ENCODE assay signal across 13 cellular contexts in genomic region chr17:59160203-59161025, GRCh38. TPM values are rescaled to one million over a fixed set of nuclear protein-coding genes. Genes with fewer than 3 reads are reported as not detected.
DNase-seq lines count a peak whose midpoint lies in the region; ATAC-seq, FAIRE-seq and TF ChIP-seq lines count a peak whose summit lies in the region.
"Had no signal": no experiment of that assay in that cellular context is flagged by ENCODE, and none has a peak within 500 bp of the region (broad histone marks: within the 10 kb centered on the region; RNA-seq: fewer than 3 reads in every experiment).

No MANE protein-coding gene starts in this region.

- H3K27ac Mint-ChIP-seq in central memory CD8-positive, alpha-beta T cell (ENCODE audit: low read depth), result peak overlapping the region; percentile 86

- no peak for FAIRE-seq in pancreas (lab: Jason Lieb, UNC)

- H3F3A ChIP-seq in MM.1S (ENCODE audit: insufficient read depth, low read length), result no peaks in the 10 kb centered on the region

- H3K79me2 ChIP-seq in MM.1S (ENCODE audit: low read length), result peaks cover 96% of the 10 kb centered on the region

- no peak overlapping the region for H3K9ac ChIP-seq in MM.1S (ENCODE audit: low read length)

- no peaks in the 10 kb centered on the region for H4K20me1 ChIP-seq in MM.1S (ENCODE audit: insufficient read depth, low read length)

- H3K9me2 ChIP-seq in MM.1S (replicated peaks; ENCODE audit: insufficient read depth, low read length), result no peaks in the 10 kb centered on the region

- WGBS in pancreas, 2 donors, result 87 to 89% methylated on average over 9 of the region's 9 CpGs

- H3K4me1 Mint-ChIP-seq in central memory CD8-positive, alpha-beta T cell, result peaks cover 19% of the 10 kb centered on the region

- H3K9me3 ChIP-seq in MM.1S (replicated peaks; ENCODE audit: insufficient read depth, low read length), result no peaks in the 10 kb centered on the region
- H3K9me3 ChIP-seq in neutrophil, result no peaks in the 10 kb centered on the region
- H3K9me3 ChIP-seq in ascending aorta, result no peaks in the 10 kb centered on the region
- no peaks in the 10 kb centered on the region for H3K9me3 ChIP-seq in pancreas
- H3K9me3 ChIP-seq: gastrocnemius medialis, upper lobe of right lung had no signal

- H3K4me3 ChIP-seq in MM.1S (ENCODE audit: low read length) (peak overlapping the region; percentile 5; the same call in 1 of the 2 replicates), neutrophil (ENCODE audit: low read depth in 1 of 2, low read length in 1 of 2) (no peak overlapping the region), ascending aorta (no peak overlapping the region), pancreas (no peak overlapping the region)
- H3K4me3 ChIP-seq: gastrocnemius medialis, upper lobe of right lung had no signal

- H3K27me3 ChIP-seq in MM.1S (replicated peaks; ENCODE audit: insufficient read depth, low read length) (no peaks in the 10 kb centered on the region), neutrophil (no peaks in the 10 kb centered on the region), ascending aorta (no peaks in the 10 kb centered on the region), pancreas (no peaks in the 10 kb centered on the region)
- H3K27me3 ChIP-seq: gastrocnemius medialis, upper lobe of right lung had no signal

- TF ChIP-seq CTCF in MM.1S (IDR thresholded peaks at IDR 0.05; ENCODE audit: low read length) (no peak), neutrophil (IDR thresholded peaks at IDR 0.05) (no peak), ascending aorta (IDR thresholded peaks at IDR 0.05) (no peak), pancreas (IDR thresholded peaks at IDR 0.05) (no peak)

- H3K4me1 ChIP-seq in MM.1S (ENCODE audit: low read length) (peaks cover 23% of the 10 kb centered on the region), neutrophil (ENCODE audit: control insufficient read depth in 1 of 2, insufficient read depth in 1 of 2, low read depth in 1 of 2, low read length in 1 of 2) (peaks cover 10 to 13% of the 10 kb centered on the region in 2 experiments), ascending aorta (peaks cover 0 to 5% of the 10 kb centered on the region in 2 donors), pancreas (no peaks in the 10 kb centered on the region)

- H3K36me3 ChIP-seq in MM.1S (replicated peaks; ENCODE audit: insufficient read depth, low read length), result no peaks in the 10 kb centered on the region
- H3K36me3 ChIP-seq in neutrophil, result no peaks in the 10 kb centered on the region
- H3K36me3 ChIP-seq in ascending aorta, result no peaks in the 10 kb centered on the region
- H3K36me3 ChIP-seq in pancreas, result no peaks in the 10 kb centered on the region
- H3K36me3 ChIP-seq: gastrocnemius medialis, upper lobe of right lung had no signal

- H2AFZ ChIP-seq in MM.1S (ENCODE audit: low read length), result peak overlapping the region; percentile 26

- DNase-seq in DMS53 (lab: John Stamatoyannopoulos, UW) (peak; percentile 17), DMS53 treated with DMSO at 0.1 percent for 48 hours (lab: John Stamatoyannopoulos, UW; ENCODE audit: unreplicated experiment) (no peak), MM.1S (peak; percentile 45), ascending aorta (ENCODE audit: low spot score in 2 of 2) (no peak), pancreas (no peak)
- DNase-seq in central memory CD8-positive, alpha-beta T cell (ENCODE audit: low spot score in 2 of 2), result no peak
- no peak for DNase-seq in stimulated activated CD4-positive, alpha-beta T cell treated with anti-CD3 and anti-CD28 coated beads, Interleukin-2, amount 100 ng/mL, for 24 hours
- DNase-seq: activated CD4-positive, alpha-beta T cell treated with anti-CD3 and anti-CD28 coated beads, Interleukin-2, amount 50 U/mL, for 4 hours; gastrocnemius medialis; Right ventricle myocardium superior; upper lobe of right lung had no signal

- H3K4me3 Mint-ChIP-seq in central memory CD8-positive, alpha-beta T cell, result peak overlapping the region; percentile 61

- peak overlapping the region; percentile 15; the same call in 1 of the 2 replicates for H3K27ac ChIP-seq in MM.1S (ENCODE audit: low read length)
- H3K27ac ChIP-seq in neutrophil, result peak overlapping the region; percentile 32
- H3K27ac ChIP-seq in ascending aorta, result no peak overlapping the region
- no peak overlapping the region for H3K27ac ChIP-seq in pancreas
- H3K27ac ChIP-seq: 22Rv1, gastrocnemius medialis, upper lobe of right lung had no signal

- H3K9me3 Mint-ChIP-seq in central memory CD8-positive, alpha-beta T cell, result no peaks in the 10 kb centered on the region

- intact Hi-C loops in ascending aorta (cut with DNase I) (no loop called here), pancreas (cut with DNase I) (no loop called here)

- no peak for ATAC-seq in central memory CD8-positive, alpha-beta T cell (replicated peaks; ENCODE audit: extremely low read depth, poor library complexity, severe bottlenecking)
- ATAC-seq in pancreas, result no peak
- ATAC-seq: gastrocnemius medialis, upper lobe of right lung had no signal

- H3K36me3 Mint-ChIP-seq in central memory CD8-positive, alpha-beta T cell (ENCODE audit: insufficient read depth), result peaks cover 7% of the 10 kb centered on the region

- no peaks in the 10 kb centered on the region for H3K27me3 Mint-ChIP-seq in central memory CD8-positive, alpha-beta T cell

- H3K4me2 ChIP-seq in MM.1S (ENCODE audit: low read depth, low read length), result peak overlapping the region; percentile 36; the same call in 1 of the 2 replicates

RNA-seq across cellular contexts. Expression of gene PRR11, which starts 4.9 kb away (rescaled TPM):
- total RNA-seq in ascending aorta, result 0.11 TPM
- 1 to 10 TPM in 2 of 6 donors, under 1 TPM in 4; 0.35 to 1.5 (median 0.81) TPM for total RNA-seq in pancreas
- under 1 TPM; 0.08 to 0.40 TPM for polyA plus RNA-seq in pancreas

RNA-seq across cellular contexts. Expression of gene SKA2, which starts 5.4 kb away (rescaled TPM):
- total RNA-seq in ascending aorta, result 15.4 TPM
- total RNA-seq in pancreas, result 10 to 100 TPM in 4 of 6 donors, 1 to 10 TPM in 2; 7.6 to 15.7 (median 11.4) TPM
- polyA plus RNA-seq in pancreas, result 10 to 100 TPM; 15.4 to 19.5 TPM

RNA-seq across cellular contexts. Expression of gene SMG8, which starts 49.4 kb away (rescaled TPM):
- 3.9 TPM for total RNA-seq in ascending aorta
- total RNA-seq in pancreas, result 1 to 10 TPM; 3.0 to 6.4 (median 4.2) TPM
- polyA plus RNA-seq in pancreas, result 1 to 10 TPM; 1.2 to 3.4 TPM

RNA-seq across cellular contexts. Expression of gene TRIM37, which starts 53.7 kb away (rescaled TPM):
- total RNA-seq in ascending aorta, result 15.0 TPM
- total RNA-seq in pancreas, result 10 to 100 TPM in 2 of 6 donors, 1 to 10 TPM in 4; 4.2 to 11.6 (median 6.6) TPM
- polyA plus RNA-seq in pancreas, result 1 to 10 TPM; 3.9 to 7.8 TPM

RNA-seq across cellular contexts. Expression of gene GDPD1, which starts 59.9 kb away (rescaled TPM):
- total RNA-seq in ascending aorta (not detected), pancreas (1 to 10 TPM in 4 of 6 donors, under 1 TPM in 2; 0.60 to 2.4 (median 1.4) TPM)
- 1 to 10 TPM in 1 of 2 donors, under 1 TPM in 1; 0.53 to 1.2 TPM for polyA plus RNA-seq in pancreas

Comparison
In these comparisons a context has a peak if more than half of its experiments do, and no peak if none do; other contexts are left out.
1. DNase-seq: peak in DMS53 (single experiment) and MM.1S (single experiment); none in DMS53 treated with DMSO at 0.1 percent for 48 hours (single experiment), central memory CD8-positive, alpha-beta T cell (0 of 2), ascending aorta (0 of 2), pancreas (0 of 6) and stimulated activated CD4-positive, alpha-beta T cell treated with anti-CD3 and anti-CD28 coated beads, Interleukin-2, amount 100 ng/mL, for 24 hours (0 of 2).
2. H3K27ac ChIP-seq: peak in MM.1S (single experiment) and neutrophil (single experiment); none in ascending aorta (0 of 2) and pancreas (0 of 4).